ENCODE assay signal across 9 cellular contexts in the genomic region with DNA sequence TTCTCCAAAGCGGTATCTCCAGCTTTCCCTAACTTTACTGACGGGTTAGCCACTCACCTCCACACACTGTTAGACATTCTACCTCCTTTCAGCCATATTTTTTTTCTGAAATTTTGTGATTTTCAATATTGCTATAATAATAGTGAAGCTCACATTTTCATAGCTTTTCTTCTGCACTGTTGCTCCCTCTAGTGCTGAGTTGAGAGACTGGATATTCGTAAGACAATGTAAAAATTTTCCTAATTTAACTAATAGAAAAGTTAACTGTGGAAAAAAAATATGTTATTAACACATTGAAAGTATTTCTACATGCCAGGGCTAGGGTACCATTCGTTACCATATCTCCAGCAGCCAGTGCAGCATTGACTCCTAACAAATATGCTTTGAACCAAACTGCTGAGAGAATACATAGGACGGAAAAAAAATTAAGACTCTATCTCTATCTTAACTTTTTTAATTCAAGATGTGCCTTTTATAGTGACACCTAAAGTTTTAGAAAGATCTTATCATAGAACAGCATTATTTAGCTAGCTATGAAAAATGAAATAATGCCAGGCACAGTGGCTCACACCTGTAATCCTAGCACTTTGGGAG. TPM values are rescaled to one million over a fixed set of nuclear protein-coding genes. Genes with fewer than 3 reads are reported as not detected.
DNase-seq lines count a peak whose midpoint lies in the region; ATAC-seq and TF ChIP-seq lines count a peak whose summit lies in the region.
"Had no signal": no experiment of that assay in that cellular context is flagged by ENCODE, and none has a peak within 500 bp of the region (broad histone marks: within the 10 kb centered on the region; RNA-seq: fewer than 3 reads in every experiment).

No MANE protein-coding gene starts in this region.

- H3K27ac Mint-ChIP-seq in MCF 10A (ENCODE audit: low read depth, unreplicated experiment), result no peak overlapping the region
- no peak overlapping the region for H3K27ac Mint-ChIP-seq in mesothelial cell of epicardium

- BruUV-seq in MCF 10A (replicated peaks; lab: Mats Ljungman, UMichigan), result no TSS peak

- TF ChIP-seq CTCF in BJ (IDR thresholded peaks at IDR 0.05; ENCODE audit: insufficient read depth, low read depth, low read length) (peak; percentile 59), MCF 10A (IDR thresholded peaks at IDR 0.05; ENCODE audit: unreplicated experiment) (peak; percentile 57), mesothelial cell of epicardium (IDR thresholded peaks at IDR 0.05; ENCODE audit: unreplicated experiment) (peak; percentile 71)

- ATAC-seq in GM18502 (IDR thresholded peaks at IDR 0.05; ENCODE audit: poor library complexity, unreplicated experiment), result no peak

- H3K36me3 Mint-ChIP-seq in MCF 10A (ENCODE audit: insufficient read depth, unreplicated experiment) (no peaks in the 10 kb centered on the region), mesothelial cell of epicardium (no peaks in the 10 kb centered on the region)

- H3K9me3 Mint-ChIP-seq in MCF 10A (ENCODE audit: unreplicated experiment) (no peaks in the 10 kb centered on the region), mesothelial cell of epicardium (no peaks in the 10 kb centered on the region)

- H3K36me3 ChIP-seq in BJ (ENCODE audit: control insufficient read depth, insufficient read depth, low read length), result no peaks in the 10 kb centered on the region

- no peak overlapping the region for H3K4me3 ChIP-seq in BJ (ENCODE audit: low read depth, low read length)
- H3K4me3 ChIP-seq: skin epidermis had no signal

- H3K4me3 Mint-ChIP-seq in MCF 10A (ENCODE audit: unreplicated experiment), result no peak overlapping the region
- H3K4me3 Mint-ChIP-seq in mesothelial cell of epicardium, result no peak overlapping the region

- CTCF ChIA-PET in BJ (lab: Yijun Ruan, JAX) (interaction anchor here (0.6 to 4.9 kb wide), 15 partner anchors 8 to 416 kb away, joined by 3 to 103 read pairs (median 4); a partner anchor contains a TSS), MCF 10A (lab: Yijun Ruan, JAX) (interaction anchor here (0.5 to 11.3 kb wide), 43 partner anchors 8 to 1093 kb away, joined by 3 to 236 read pairs (median 4); no protein-coding TSS in a partner anchor)

- H3K4me1 Mint-ChIP-seq in MCF 10A (ENCODE audit: insufficient read depth, unreplicated experiment) (no peaks in the 10 kb centered on the region), mesothelial cell of epicardium (no peaks in the 10 kb centered on the region)

- POLR2A ChIA-PET in BJ (lab: Charles Lee), result interaction anchor here (0.6 kb wide), 1 partner anchor 292 kb away, joined by 3 read pairs; no protein-coding TSS in a partner anchor
- POLR2A ChIA-PET in MCF 10A (lab: Yijun Ruan, JAX), result interaction anchor here (0.6 to 1.0 kb wide), 6 partner anchors 43 to 739 kb away, joined by 3 to 8 read pairs (median 4); no protein-coding TSS in a partner anchor

- DNase-seq in BJ (ENCODE audit: low read depth), result no peak
- DNase-seq in HuH-7 (ENCODE audit: low spot score), result peak; percentile 19
- peak; percentile 39 for DNase-seq in MCF 10A (ENCODE audit: unreplicated experiment)
- DNase-seq in mesothelial cell of epicardium (ENCODE audit: low spot score in 2 of 2, unreplicated experiment in 2 of 2), result no peak
- no peak for DNase-seq in activated gamma-delta T cell (lab: John Stamatoyannopoulos, UW)
- no peak for DNase-seq in MV-4-11 (lab: John Stamatoyannopoulos, UW)
- no peak for DNase-seq in NCI-H187 treated with DMSO at 0.1 percent for 48 hours (lab: John Stamatoyannopoulos, UW)

- no peaks in the 10 kb centered on the region for H3K27me3 ChIP-seq in BJ (ENCODE audit: control insufficient read depth, insufficient read depth, low read length)

- intact Hi-C loops in MCF 10A (cut with micrococcal nuclease), result loop anchor here (1.0 to 10.0 kb wide), 2 partner anchors 292 to 385 kb away; a partner anchor contains a TSS

- H3K27me3 Mint-ChIP-seq in MCF 10A (ENCODE audit: insufficient read depth, unreplicated experiment) (peaks cover 25% of the 10 kb centered on the region), mesothelial cell of epicardium (ENCODE audit: low read depth) (peaks cover 21% of the 10 kb centered on the region)

RNA-seq across cellular contexts. Expression of a gene that starts 48.7 kb away (rescaled TPM):
- polyA plus RNA-seq in BJ (2011; rRNA removed), result 5.9 and 9.4 TPM in 2 replicates
- 8.6 and 9.2 TPM in 2 replicates for polyA minus RNA-seq in BJ (2011; rRNA and poly(A)+ RNA removed)
- total RNA-seq in MCF 10A (2022) (0.12 TPM in 2 replicates), mesothelial cell of epicardium (1.00 to 1.6 TPM (median 1.4 TPM) in 3 replicates)

RNA-seq across cellular contexts. Expression of a gene that starts 56.1 kb away (rescaled TPM):
- 7.2 and 17.1 TPM in 2 replicates for polyA plus RNA-seq in BJ (2011; rRNA removed)
- 2.0 and 2.1 TPM in 2 replicates for polyA minus RNA-seq in BJ (2011; rRNA and poly(A)+ RNA removed)
- total RNA-seq in MCF 10A (2022), result 41.5 and 45.8 TPM in 2 replicates
- 24.7 to 27.5 TPM (median 27.2 TPM) in 3 replicates for total RNA-seq in mesothelial cell of epicardium

Comparison
In these comparisons a context has a peak if more than half of its experiments do, and no peak if none do; other contexts are left out.
1. DNase-seq: peak in HuH-7 (single experiment) and MCF 10A (single experiment); none in BJ (single experiment), mesothelial cell of epicardium (0 of 2), activated gamma-delta T cell (single experiment), MV-4-11 (single experiment) and NCI-H187 treated with DMSO at 0.1 percent for 48 hours (single experiment).
2. Peak in every context shown above with its lines, with median percentiles within 50 percentile points of each other: CTCF ChIP-seq.